Comparison of ENCODE assay signal across 8 cellular contexts in genomic region chr11:77589181-77589520, GRCh38. TPM values are rescaled to one million over a fixed set of nuclear protein-coding genes. Genes with fewer than 3 reads are reported as not detected.
DNase-seq lines count a peak whose midpoint lies in the region; ATAC-seq lines count a peak whose summit lies in the region.

No MANE protein-coding gene starts in this region.

- no peaks in the 10 kb centered on the region for H3K9me3 ChIP-seq in thymus (ENCODE audit: control insufficient read depth)

- peak overlapping the region; percentile 82 for H3K27ac ChIP-seq in layer of hippocampus (ENCODE audit: low read depth, low read length)
- no peak overlapping the region for H3K27ac ChIP-seq in thymus (ENCODE audit: low read depth)

- peak; percentile 11 for ATAC-seq in GM19372 (IDR thresholded peaks at IDR 0.05; ENCODE audit: low read depth, unreplicated experiment)
- peak; percentile 21 for ATAC-seq in HG03103 (IDR thresholded peaks at IDR 0.05; ENCODE audit: low read depth, unreplicated experiment)
- ATAC-seq in activated naive CD8-positive, alpha-beta T cell treated with anti-CD3 and anti-CD28 coated beads, Interleukin-2, amount 50 U/mL, for 24 hours, result no peak
- no peak for ATAC-seq in GM21529 (IDR thresholded peaks at IDR 0.05; ENCODE audit: unreplicated experiment)

- H3K4me1 ChIP-seq in thymus (ENCODE audit: control insufficient read depth, insufficient read depth, low read length), result peaks cover 6% of the 10 kb centered on the region

- H3K36me3 ChIP-seq in thymus (ENCODE audit: control insufficient read depth, insufficient read depth), result no peaks in the 10 kb centered on the region

- peak overlapping the region; percentile 70 for H3K4me3 ChIP-seq in thymus (ENCODE audit: low read length)

- H3K9me3 Mint-ChIP-seq in activated naive CD8-positive, alpha-beta T cell treated with anti-CD3 and anti-CD28 coated beads, Interleukin-2, amount 50 U/mL, for 24 hours, result no peaks in the 10 kb centered on the region

- H3K36me3 Mint-ChIP-seq in activated naive CD8-positive, alpha-beta T cell treated with anti-CD3 and anti-CD28 coated beads, Interleukin-2, amount 50 U/mL, for 24 hours (ENCODE audit: low read depth), result no peaks in the 10 kb centered on the region

- no peak for DNase-seq in activated naive CD8-positive, alpha-beta T cell treated with anti-CD3 and anti-CD28 coated beads, Interleukin-2, amount 50 U/mL, for 24 hours
- DNase-seq in dermis blood vessel endothelial cell, result no peak
- no peak for DNase-seq in mesenteric fat pad (ENCODE audit: low spot score)

- 4% methylated on average over 19 of the region's 19 CpGs for WGBS in thymus

- H3K4me3 Mint-ChIP-seq in activated naive CD8-positive, alpha-beta T cell treated with anti-CD3 and anti-CD28 coated beads, Interleukin-2, amount 50 U/mL, for 24 hours, result peak overlapping the region; percentile 82

- H3K27me3 Mint-ChIP-seq in activated naive CD8-positive, alpha-beta T cell treated with anti-CD3 and anti-CD28 coated beads, Interleukin-2, amount 50 U/mL, for 24 hours, result peaks cover 9% of the 10 kb centered on the region

- H3K27ac Mint-ChIP-seq in activated naive CD8-positive, alpha-beta T cell treated with anti-CD3 and anti-CD28 coated beads, Interleukin-2, amount 50 U/mL, for 24 hours, result peak overlapping the region; percentile 39

- H3K27me3 ChIP-seq in layer of hippocampus (ENCODE audit: control insufficient read depth, insufficient read depth, low read length) (no peaks in the 10 kb centered on the region), thymus (ENCODE audit: control insufficient read depth, insufficient read depth) (peaks cover 3% of the 10 kb centered on the region)

- peaks cover 17% of the 10 kb centered on the region for H3K4me1 Mint-ChIP-seq in activated naive CD8-positive, alpha-beta T cell treated with anti-CD3 and anti-CD28 coated beads, Interleukin-2, amount 50 U/mL, for 24 hours

RNA-seq across cellular contexts. Expression of gene AQP11, which starts 0.6 kb away (rescaled TPM):
- polyA plus RNA-seq in thymus, result 0.23 TPM
- total RNA-seq in dermis blood vessel endothelial cell, result 0.42 and 0.68 TPM in 2 replicates
- 0.84 TPM for total RNA-seq in mesenteric fat pad

RNA-seq across cellular contexts. Expression of gene CLNS1A, which starts 48.4 kb away (rescaled TPM):
- 111 TPM for polyA plus RNA-seq in thymus
- total RNA-seq in dermis blood vessel endothelial cell (128 and 186 TPM in 2 replicates), mesenteric fat pad (64.2 TPM)

Comparison
In these comparisons a context has a peak if more than half of its experiments do, and no peak if none do; other contexts are left out.
1. ATAC-seq: peak in GM19372 (single experiment) and HG03103 (single experiment); none in activated naive CD8-positive, alpha-beta T cell treated with anti-CD3 and anti-CD28 coated beads, Interleukin-2, amount 50 U/mL, for 24 hours (single experiment) and GM21529 (single experiment).